17 cellular contexts compared by ENCODE assay signal in genomic region chr6:29955783-29956182, GRCh38. TPM values are rescaled to one million over a fixed set of nuclear protein-coding genes. Genes with fewer than 3 reads are reported as not detected.
A peak's percentile ranks its signal among the peaks of the same experiment; 100 is the strongest.
DNase-seq lines count a peak whose midpoint lies in the region; ATAC-seq and TF ChIP-seq lines count a peak whose summit lies in the region.
"Had no signal": no experiment of that assay in that cellular context is flagged by ENCODE, and none has a peak within 500 bp of the region (broad histone marks: within the 10 kb centered on the region; RNA-seq: fewer than 3 reads in every experiment).

No MANE protein-coding gene starts in this region.

- peak; percentile 44 for DNase-seq in Caki2 (ENCODE audit: low read depth)
- DNase-seq in EH (ENCODE audit: low read depth), result peak; percentile 56
- peak; percentile 28 for DNase-seq in MG63
- DNase-seq in right cardiac atrium, result no peak
- no peak for DNase-seq in testis
- DNase-seq in NK-92 (lab: John Stamatoyannopoulos, UW; ENCODE audit: unreplicated experiment), result no peak
- DNase-seq in activated CD4-positive, alpha-beta T cell treated with anti-CD3 and anti-CD28 coated beads, Interleukin-2, amount 10 ng/mL, durations not matched to agents 7 days and 5 days, result no peak
- no peak for DNase-seq in NCI-H1048 (lab: John Stamatoyannopoulos, UW)
- DNase-seq: ACHN; BE2C; C1 segment of cervical spinal cord; CD4-positive, CD25-positive, alpha-beta regulatory T cell; CD8-positive, alpha-beta memory T cell; COR-L47; GF-D8; IMR-90 had no signal

- ATAC-seq in right cardiac atrium, result peak; percentile 25 to 51

- H3K27ac Mint-ChIP-seq in activated CD4-positive, alpha-beta T cell treated with anti-CD3 and anti-CD28 coated beads, Interleukin-2, amount 10 ng/mL, durations not matched to agents 7 days and 5 days, result no peak overlapping the region
- H3K27ac Mint-ChIP-seq: CD4-positive, CD25-positive, alpha-beta regulatory T cell; GM23338 had no signal

- H3K36me3 ChIP-seq in MG63, result no peaks in the 10 kb centered on the region
- H3K36me3 ChIP-seq in testis (ENCODE audit: low read depth, missing control alignments), result no peaks in the 10 kb centered on the region
- H3K36me3 ChIP-seq: BE2C had no signal

- WGBS in right cardiac atrium, result 68% methylated on average over 9 of the region's 9 CpGs
- WGBS in testis, 2 donors, result 70 to 75% methylated on average over 9 of the region's 9 CpGs

- in situ Hi-C loops in Caki2 (cut with HindIII; ENCODE audit: low pct_unique_long_range_greater_than_20kb, low sequenced_read_pairs), result no loop called here

- no peak for TF ChIP-seq POLR2A in testis (IDR thresholded peaks at IDR 0.05)

- peaks cover 4% of the 10 kb centered on the region for H3K4me1 Mint-ChIP-seq in activated CD4-positive, alpha-beta T cell treated with anti-CD3 and anti-CD28 coated beads, Interleukin-2, amount 10 ng/mL, durations not matched to agents 7 days and 5 days

- H3K4me3 ChIP-seq in MG63, result no peak overlapping the region
- no peak overlapping the region for H3K4me3 ChIP-seq in right cardiac atrium (ENCODE audit: low read length)
- no peak overlapping the region for H3K4me3 ChIP-seq in testis
- H3K4me3 ChIP-seq: GM23338 had no signal

- H3K4me1 ChIP-seq in right cardiac atrium (ENCODE audit: control insufficient read depth, insufficient read depth, low read length), result peaks cover 2% of the 10 kb centered on the region
- no peaks in the 10 kb centered on the region for H3K4me1 ChIP-seq in testis
- H3K4me1 ChIP-seq: BE2C had no signal

- H3K36me3 Mint-ChIP-seq in activated CD4-positive, alpha-beta T cell treated with anti-CD3 and anti-CD28 coated beads, Interleukin-2, amount 10 ng/mL, durations not matched to agents 7 days and 5 days (ENCODE audit: low read depth), result no peaks in the 10 kb centered on the region
- H3K36me3 Mint-ChIP-seq: CD4-positive, CD25-positive, alpha-beta regulatory T cell; CD8-positive, alpha-beta memory T cell had no signal

- no peaks in the 10 kb centered on the region for H3K9me3 ChIP-seq in MG63
- H3K9me3 ChIP-seq in right cardiac atrium (ENCODE audit: control insufficient read depth, low read length), result no peaks in the 10 kb centered on the region
- no peaks in the 10 kb centered on the region for H3K9me3 ChIP-seq in testis
- H3K9me3 ChIP-seq: BE2C had no signal

- H3K27ac ChIP-seq in right cardiac atrium (ENCODE audit: low read length), result no peak overlapping the region
- no peak overlapping the region for H3K27ac ChIP-seq in testis

- CTCF ChIA-PET in activated CD4-positive, alpha-beta T cell treated with anti-CD3 and anti-CD28 coated beads, Interleukin-2, amount 10 ng/mL, durations not matched to agents 7 days and 5 days (lab: Charles Lee), result no interaction called here

- no peak for TF ChIP-seq CTCF in testis (IDR thresholded peaks at IDR 0.05)

- POLR2A ChIA-PET in activated CD4-positive, alpha-beta T cell treated with anti-CD3 and anti-CD28 coated beads, Interleukin-2, amount 10 ng/mL, durations not matched to agents 7 days and 5 days (lab: Charles Lee), result no interaction called here

- no peaks in the 10 kb centered on the region for H3K9me3 Mint-ChIP-seq in activated CD4-positive, alpha-beta T cell treated with anti-CD3 and anti-CD28 coated beads, Interleukin-2, amount 10 ng/mL, durations not matched to agents 7 days and 5 days
- H3K9me3 Mint-ChIP-seq: CD8-positive, alpha-beta memory T cell; GM23338 had no signal

- H3K4me3 Mint-ChIP-seq in activated CD4-positive, alpha-beta T cell treated with anti-CD3 and anti-CD28 coated beads, Interleukin-2, amount 10 ng/mL, durations not matched to agents 7 days and 5 days, result no peak overlapping the region
- H3K4me3 Mint-ChIP-seq: CD4-positive, CD25-positive, alpha-beta regulatory T cell; CD8-positive, alpha-beta memory T cell; GM23338 had no signal

- no peaks in the 10 kb centered on the region for H3K27me3 Mint-ChIP-seq in activated CD4-positive, alpha-beta T cell treated with anti-CD3 and anti-CD28 coated beads, Interleukin-2, amount 10 ng/mL, durations not matched to agents 7 days and 5 days
- H3K27me3 Mint-ChIP-seq: CD8-positive, alpha-beta memory T cell had no signal

- intact Hi-C loops in right cardiac atrium (cut with DNase I), result no loop called here
- intact Hi-C loops in testis (cut with DNase I; ENCODE audit: low total_unique reads), result no loop called here

- no peaks in the 10 kb centered on the region for H3K27me3 ChIP-seq in MG63
- no peaks in the 10 kb centered on the region for H3K27me3 ChIP-seq in right cardiac atrium (ENCODE audit: control insufficient read depth, insufficient read depth)
- no peaks in the 10 kb centered on the region for H3K27me3 ChIP-seq in testis
- H3K27me3 ChIP-seq: BE2C had no signal

RNA-seq across cellular contexts. Expression of gene HLA-A, which starts 13.5 kb away (rescaled TPM):
- 1,302 and 1,396 TPM in 2 replicates for total RNA-seq in Caki2 (2014; rRNA removed; shearing (Covaris generic); ENCODE audit: low replicate concordance)
- 139 and 315 TPM in 2 replicates for total RNA-seq in MG63 (2014; rRNA removed; shearing (Covaris generic); ENCODE audit: low replicate concordance)
- total RNA-seq in right cardiac atrium (100 to 1,000 TPM; 215 to 449 (median 319) TPM), testis (100 to 1,000 TPM; 282 to 504 TPM)
- polyA plus RNA-seq in right cardiac atrium (287 TPM), testis (ENCODE audit: insufficient read depth, low read depth, low replicate concordance) (586 TPM)
- 1,000 to 10,000 TPM; 1,667 to 1,766 TPM for total RNA-seq in activated CD4-positive, alpha-beta T cell treated with anti-CD3 and anti-CD28 coated beads, Interleukin-2, amount 10 ng/mL, durations not matched to agents 7 days and 5 days

Comparison
In these comparisons a context has a peak if more than half of its experiments do, and no peak if none do; other contexts are left out.
1. DNase-seq: peak in Caki2 (single experiment), EH (single experiment) and MG63 (single experiment); none in right cardiac atrium (0 of 3), testis (single experiment), NK-92 (single experiment), activated CD4-positive, alpha-beta T cell treated with anti-CD3 and anti-CD28 coated beads, Interleukin-2, amount 10 ng/mL, durations not matched to agents 7 days and 5 days (single experiment) and NCI-H1048 (single experiment).